ENCODE assay signal across 8 cellular contexts in genomic region chr1:8629241-8630091, GRCh38.
DNase-seq lines count a peak whose midpoint lies in the region; ATAC-seq and TF ChIP-seq lines count a peak whose summit lies in the region.

No MANE protein-coding gene starts in this region.

- peaks cover 7% of the 10 kb centered on the region for H3K36me3 Mint-ChIP-seq in activated CD8-positive, alpha-beta T cell treated with anti-CD3 and anti-CD28 coated beads for 36 hours (ENCODE audit: low read depth)
- H3K36me3 Mint-ChIP-seq in activated CD8-positive, alpha-beta T cell treated with anti-CD3 and anti-CD28 coated beads, Interleukin-2, amount 10 ng/mL, durations not matched to agents 7 days and 5 days (ENCODE audit: low read depth), result no peaks in the 10 kb centered on the region
- peaks cover 9% of the 10 kb centered on the region for H3K36me3 Mint-ChIP-seq in brain
- no peaks in the 10 kb centered on the region for H3K36me3 Mint-ChIP-seq in natural killer cell treated with Interleukin-12 subunit alpha and Interleukin-12 subunit beta and Interleukin-15 and Interleukin-18, amount 100 ng/mL, for 72 hours

- H3K4me3 Mint-ChIP-seq in activated CD8-positive, alpha-beta T cell treated with anti-CD3 and anti-CD28 coated beads for 36 hours, result no peak overlapping the region
- no peak overlapping the region for H3K4me3 Mint-ChIP-seq in activated CD8-positive, alpha-beta T cell treated with anti-CD3 and anti-CD28 coated beads, Interleukin-2, amount 10 ng/mL, durations not matched to agents 7 days and 5 days
- peak overlapping the region; percentile 12 to 60 (median 33) for H3K4me3 Mint-ChIP-seq in brain
- no peak overlapping the region for H3K4me3 Mint-ChIP-seq in natural killer cell treated with Interleukin-12 subunit alpha and Interleukin-12 subunit beta and Interleukin-15 and Interleukin-18, amount 100 ng/mL, for 72 hours

- H3K9me3 Mint-ChIP-seq in activated CD8-positive, alpha-beta T cell treated with anti-CD3 and anti-CD28 coated beads for 36 hours, result no peaks in the 10 kb centered on the region
- H3K9me3 Mint-ChIP-seq in activated CD8-positive, alpha-beta T cell treated with anti-CD3 and anti-CD28 coated beads, Interleukin-2, amount 10 ng/mL, durations not matched to agents 7 days and 5 days (ENCODE audit: insufficient read depth), result no peaks in the 10 kb centered on the region
- no peaks in the 10 kb centered on the region for H3K9me3 Mint-ChIP-seq in brain
- no peaks in the 10 kb centered on the region for H3K9me3 Mint-ChIP-seq in natural killer cell treated with Interleukin-12 subunit alpha and Interleukin-12 subunit beta and Interleukin-15 and Interleukin-18, amount 100 ng/mL, for 72 hours

- peak; percentile 82 for ATAC-seq in activated CD8-positive, alpha-beta T cell treated with anti-CD3 and anti-CD28 coated beads for 36 hours
- ATAC-seq in activated CD8-positive, alpha-beta T cell treated with anti-CD3 and anti-CD28 coated beads, Interleukin-2, amount 10 ng/mL, durations not matched to agents 7 days and 5 days, result no peak
- ATAC-seq in HG02610 (IDR thresholded peaks at IDR 0.05; ENCODE audit: unreplicated experiment), result peak; percentile 86
- peak; percentile 92 for ATAC-seq in natural killer cell treated with Interleukin-12 subunit alpha and Interleukin-12 subunit beta and Interleukin-15 and Interleukin-18, amount 100 ng/mL, for 72 hours

- H3K27ac Mint-ChIP-seq in activated CD8-positive, alpha-beta T cell treated with anti-CD3 and anti-CD28 coated beads for 36 hours, result no peak overlapping the region
- H3K27ac Mint-ChIP-seq in activated CD8-positive, alpha-beta T cell treated with anti-CD3 and anti-CD28 coated beads, Interleukin-2, amount 10 ng/mL, durations not matched to agents 7 days and 5 days, result no peak overlapping the region
- peak overlapping the region; percentile 7 to 92 (median 62) for H3K27ac Mint-ChIP-seq in brain
- peak overlapping the region in 1 of 2 donors; percentile 26 for H3K27ac Mint-ChIP-seq in natural killer cell treated with Interleukin-12 subunit alpha and Interleukin-12 subunit beta and Interleukin-15 and Interleukin-18, amount 100 ng/mL, for 72 hours

- intact Hi-C loops in activated CD8-positive, alpha-beta T cell treated with anti-CD3 and anti-CD28 coated beads for 36 hours (cut with micrococcal nuclease), result no loop called here

- TF ChIP-seq CTCF in activated CD8-positive, alpha-beta T cell treated with anti-CD3 and anti-CD28 coated beads for 36 hours (IDR thresholded peaks at IDR 0.05), result no peak
- TF ChIP-seq CTCF in brain (conservative IDR thresholded peaks at IDR 0.05), result no peak

- no peaks in the 10 kb centered on the region for H3K27me3 Mint-ChIP-seq in activated CD8-positive, alpha-beta T cell treated with anti-CD3 and anti-CD28 coated beads for 36 hours
- H3K27me3 Mint-ChIP-seq in activated CD8-positive, alpha-beta T cell treated with anti-CD3 and anti-CD28 coated beads, Interleukin-2, amount 10 ng/mL, durations not matched to agents 7 days and 5 days (ENCODE audit: low read depth), result no peaks in the 10 kb centered on the region
- no peaks in the 10 kb centered on the region for H3K27me3 Mint-ChIP-seq in brain
- no peaks in the 10 kb centered on the region for H3K27me3 Mint-ChIP-seq in natural killer cell treated with Interleukin-12 subunit alpha and Interleukin-12 subunit beta and Interleukin-15 and Interleukin-18, amount 100 ng/mL, for 72 hours

- CTCF ChIA-PET in activated CD8-positive, alpha-beta T cell treated with anti-CD3 and anti-CD28 coated beads for 36 hours (lab: Charles Lee), result no interaction called here
- CTCF ChIA-PET in activated CD8-positive, alpha-beta T cell treated with anti-CD3 and anti-CD28 coated beads, Interleukin-2, amount 10 ng/mL, durations not matched to agents 7 days and 5 days (lab: Charles Lee), result interaction anchor here (0.6 to 2.0 kb wide), 3 partner anchors 10 to 41 kb away, joined by 4 to 7 read pairs (median 6); no protein-coding TSS in a partner anchor

- peaks cover 57% of the 10 kb centered on the region for H3K4me1 Mint-ChIP-seq in activated CD8-positive, alpha-beta T cell treated with anti-CD3 and anti-CD28 coated beads for 36 hours (ENCODE audit: low read depth)
- peaks cover 28% of the 10 kb centered on the region for H3K4me1 Mint-ChIP-seq in activated CD8-positive, alpha-beta T cell treated with anti-CD3 and anti-CD28 coated beads, Interleukin-2, amount 10 ng/mL, durations not matched to agents 7 days and 5 days (ENCODE audit: low read depth)
- H3K4me1 Mint-ChIP-seq in brain, result peaks cover 98% of the 10 kb centered on the region
- peaks cover 40 to 45% of the 10 kb centered on the region in 2 donors for H3K4me1 Mint-ChIP-seq in natural killer cell treated with Interleukin-12 subunit alpha and Interleukin-12 subunit beta and Interleukin-15 and Interleukin-18, amount 100 ng/mL, for 72 hours (ENCODE audit: low read depth in 2 of 2)

- no peak for DNase-seq in activated CD8-positive, alpha-beta T cell treated with anti-CD3 and anti-CD28 coated beads for 36 hours
- DNase-seq in activated CD8-positive, alpha-beta T cell treated with anti-CD3 and anti-CD28 coated beads, Interleukin-2, amount 10 ng/mL, durations not matched to agents 7 days and 5 days, result no peak
- peak; percentile 74 to 96 (median 84) for DNase-seq in NCI-H1417 (lab: John Stamatoyannopoulos, UW)
- DNase-seq in natural killer cell treated with Interleukin-12 subunit alpha and Interleukin-12 subunit beta and Interleukin-15 and Interleukin-18, amount 100 ng/mL, for 72 hours (ENCODE audit: low spot score), result no peak
- no peak for DNase-seq in NCI-H1105 (lab: John Stamatoyannopoulos, UW)
- no peak for DNase-seq in GOT3 (lab: John Stamatoyannopoulos, UW)

- POLR2A ChIA-PET in activated CD8-positive, alpha-beta T cell treated with anti-CD3 and anti-CD28 coated beads for 36 hours (lab: Charles Lee), result interaction anchor here (1.3 kb wide), 1 partner anchor 25 kb away, joined by 4 read pairs; no protein-coding TSS in a partner anchor
- POLR2A ChIA-PET in activated CD8-positive, alpha-beta T cell treated with anti-CD3 and anti-CD28 coated beads, Interleukin-2, amount 10 ng/mL, durations not matched to agents 7 days and 5 days (lab: Charles Lee), result no interaction called here

Comparison
In these comparisons a context has a peak if more than half of its experiments do, and no peak if none do; other contexts are left out.
1. DNase-seq: peak in NCI-H1417 (3 of 3); none in activated CD8-positive, alpha-beta T cell treated with anti-CD3 and anti-CD28 coated beads for 36 hours (single experiment), activated CD8-positive, alpha-beta T cell treated with anti-CD3 and anti-CD28 coated beads, Interleukin-2, amount 10 ng/mL, durations not matched to agents 7 days and 5 days (single experiment), natural killer cell treated with Interleukin-12 subunit alpha and Interleukin-12 subunit beta and Interleukin-15 and Interleukin-18, amount 100 ng/mL, for 72 hours (single experiment), NCI-H1105 (single experiment) and GOT3 (single experiment).
2. H3K27ac Mint-ChIP-seq: peak in brain (5 of 5); none in activated CD8-positive, alpha-beta T cell treated with anti-CD3 and anti-CD28 coated beads for 36 hours (single experiment) and activated CD8-positive, alpha-beta T cell treated with anti-CD3 and anti-CD28 coated beads, Interleukin-2, amount 10 ng/mL, durations not matched to agents 7 days and 5 days (single experiment).
3. H3K4me3 Mint-ChIP-seq: peak in brain (5 of 5); none in activated CD8-positive, alpha-beta T cell treated with anti-CD3 and anti-CD28 coated beads for 36 hours (single experiment), activated CD8-positive, alpha-beta T cell treated with anti-CD3 and anti-CD28 coated beads, Interleukin-2, amount 10 ng/mL, durations not matched to agents 7 days and 5 days (single experiment) and natural killer cell treated with Interleukin-12 subunit alpha and Interleukin-12 subunit beta and Interleukin-15 and Interleukin-18, amount 100 ng/mL, for 72 hours (single experiment).